ENCODE assay signal across 24 cellular contexts in the genomic region with DNA sequence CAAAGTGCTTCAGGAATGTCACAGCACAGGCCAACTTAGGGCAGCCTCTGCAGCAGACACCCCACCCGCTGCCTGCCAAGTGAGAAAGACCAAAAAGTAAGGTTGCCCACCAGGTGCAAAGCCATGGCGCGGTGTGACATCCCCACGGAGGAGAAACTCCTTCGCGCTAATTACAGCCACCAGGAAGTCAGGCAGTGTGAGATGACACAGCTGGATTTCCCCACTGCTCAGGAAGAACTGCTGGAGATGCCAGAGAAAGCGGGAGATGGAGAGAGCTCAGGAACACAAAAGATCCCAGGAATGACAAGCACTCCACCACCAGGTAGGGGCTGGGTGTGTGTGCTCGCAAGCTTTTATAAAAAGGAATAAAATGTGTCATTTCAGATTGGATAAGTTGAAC.
"Had no signal": no experiment of that assay in that cellular context is flagged by ENCODE, and none has a peak within 500 bp of the region (broad histone marks: within the 10 kb centered on the region; RNA-seq: fewer than 3 reads in every experiment).

No MANE protein-coding gene starts in this region.

- H3K27ac Mint-ChIP-seq: dendritic cell treated with granulocyte-macrophage colony-stimulating factor and Interleukin-4, amounts not matched to agents 40 ng/mL and 50 ng/mL, for 4 days; effector memory CD8-positive, alpha-beta T cell; naive B cell; nephron progenitor cell; stimulated activated memory B cell treated with anti-CD40 and anti-IgM and Interleukin-4, amounts not matched to agents 10 μg/mL and 1 μg/mL and 100 μg/mL, for 72 hours; stimulated activated naive CD8-positive, alpha-beta T cell treated with anti-CD3 and anti-CD28 coated beads, Interleukin-15, Interleukin-2, amounts not matched to agents 100 ng/mL and 50 ng/mL, for 24 hours had no signal

- H3K4me1 ChIP-seq: esophagus squamous epithelium, psoas muscle, spleen, tibial artery, upper lobe of left lung, vagina had no signal

- H3K27me3 Mint-ChIP-seq: effector memory CD8-positive, alpha-beta T cell; stimulated activated memory B cell treated with anti-CD40 and anti-IgM and Interleukin-4, amounts not matched to agents 10 μg/mL and 1 μg/mL and 100 μg/mL, for 72 hours; stimulated activated naive CD8-positive, alpha-beta T cell treated with anti-CD3 and anti-CD28 coated beads, Interleukin-15, Interleukin-2, amounts not matched to agents 100 ng/mL and 50 ng/mL, for 24 hours had no signal

- ATAC-seq: effector memory CD8-positive, alpha-beta T cell; left ventricle myocardium superior; psoas muscle; sciatic nerve; stimulated activated memory B cell treated with anti-CD40 and anti-IgM and Interleukin-4, amounts not matched to agents 10 μg/mL and 1 μg/mL and 100 μg/mL, for 72 hours had no signal

- FAIRE-seq: colon had no signal

- DNase-seq: effector memory CD8-positive, alpha-beta T cell; esophagus squamous epithelium; foreskin fibroblast; islet precursor cell; left ventricle myocardium superior; mesenchymal stem cell; naive B cell; nephron progenitor cell; psoas muscle; retina; spleen; stimulated activated CD4-positive, alpha-beta T cell treated with anti-CD3 and anti-CD28 coated beads, Interleukin-15, amount 100 ng/mL, for 24 hours; stimulated activated CD4-positive, alpha-beta T cell treated with anti-CD3 and anti-CD28 coated beads, Interleukin-1b, Interleukin-23, amount 100 ng/mL, for 48 hours; stimulated activated CD4-positive, alpha-beta T cell treated with anti-CD3 and anti-CD28 coated beads, Interleukin-4, amount 100 ng/mL, for 24 hours; tibial artery; upper lobe of left lung had no signal

- H3K27ac ChIP-seq: esophagus squamous epithelium, neutrophil, psoas muscle, spleen, tibial artery, upper lobe of left lung, vagina had no signal

- H3K36me3 Mint-ChIP-seq: naive B cell; stimulated activated memory B cell treated with anti-CD40 and anti-IgM and Interleukin-4, amounts not matched to agents 10 μg/mL and 1 μg/mL and 100 μg/mL, for 72 hours had no signal

- H3K9me3 ChIP-seq: esophagus squamous epithelium, neutrophil, psoas muscle, spleen, tibial artery, upper lobe of left lung, vagina had no signal

- H3K4me1 Mint-ChIP-seq: naive B cell; stimulated activated memory B cell treated with anti-CD40 and anti-IgM and Interleukin-4, amounts not matched to agents 10 μg/mL and 1 μg/mL and 100 μg/mL, for 72 hours had no signal

- H3K9me3 Mint-ChIP-seq: dendritic cell treated with granulocyte-macrophage colony-stimulating factor and Interleukin-4, amounts not matched to agents 40 ng/mL and 50 ng/mL, for 4 days had no signal

- H3K4me3 ChIP-seq: esophagus squamous epithelium, lung, psoas muscle, spleen, tibial artery, upper lobe of left lung, vagina had no signal

- H3K27me3 ChIP-seq: esophagus squamous epithelium, neutrophil, spleen, tibial artery, upper lobe of left lung, vagina had no signal

- H3K4me3 Mint-ChIP-seq: dendritic cell treated with granulocyte-macrophage colony-stimulating factor and Interleukin-4, amounts not matched to agents 40 ng/mL and 50 ng/mL, for 4 days; effector memory CD8-positive, alpha-beta T cell; naive B cell; nephron progenitor cell; stimulated activated memory B cell treated with anti-CD40 and anti-IgM and Interleukin-4, amounts not matched to agents 10 μg/mL and 1 μg/mL and 100 μg/mL, for 72 hours; stimulated activated naive CD8-positive, alpha-beta T cell treated with anti-CD3 and anti-CD28 coated beads, Interleukin-15, Interleukin-2, amounts not matched to agents 100 ng/mL and 50 ng/mL, for 24 hours had no signal

- H3K36me3 ChIP-seq: esophagus squamous epithelium, neutrophil, spleen, tibial artery, upper lobe of left lung, vagina had no signal
